ENCODE assay signal across 13 cellular contexts in genomic region chr9:120152295-120152694, GRCh38.
DNase-seq lines count a peak whose midpoint lies in the region; TF ChIP-seq lines count a peak whose summit lies in the region.
"Had no signal": no experiment of that assay in that cellular context is flagged by ENCODE, and none has a peak within 500 bp of the region (broad histone marks: within the 10 kb centered on the region; RNA-seq: fewer than 3 reads in every experiment).

No MANE protein-coding gene starts in this region.

- no peaks in the 10 kb centered on the region for H3K9me3 ChIP-seq in SJCRH30 (replicated peaks)
- H3K9me3 ChIP-seq: transverse colon had no signal

- peaks cover 12% of the 10 kb centered on the region; the same call in 1 of the 2 replicates for H3K27me3 ChIP-seq in SJCRH30
- H3K27me3 ChIP-seq: transverse colon had no signal

- H3K36me3 ChIP-seq in SJCRH30, result no peaks in the 10 kb centered on the region
- H3K36me3 ChIP-seq: transverse colon had no signal

- DNase-seq in A172 (ENCODE audit: low spot score) (peak; percentile 5), NCI-H128 (lab: John Stamatoyannopoulos, UW; ENCODE audit: unreplicated experiment) (peak; percentile 74), SJCRH30 (peak; percentile 28 to 32), iPS DF 19.7 (ENCODE audit: low read depth, low spot score) (peak; percentile 60), T1000 (lab: John Stamatoyannopoulos, UW) (no peak), GM20000 (ENCODE audit: low spot score) (no peak), NCI-H510A treated with DMSO at 0.1 percent for 48 hours (lab: John Stamatoyannopoulos, UW) (no peak), RKO (ENCODE audit: low spot score) (no peak)
- DNase-seq: activated naive CD4-positive, alpha-beta T cell treated with anti-CD3 and anti-CD28 coated beads, Interleukin-2, amount 50 U/mL, for 16 hours; naive thymus-derived CD8-positive, alpha-beta T cell; PC-9; transverse colon had no signal

- H3K27ac ChIP-seq in SJCRH30, result no peak overlapping the region
- H3K27ac ChIP-seq: PC-9, skin epidermis, transverse colon had no signal

- no peaks in the 10 kb centered on the region for H3K4me1 ChIP-seq in SJCRH30
- H3K4me1 ChIP-seq: transverse colon had no signal

- H3K4me3 ChIP-seq in SJCRH30, result no peak overlapping the region
- H3K4me3 ChIP-seq: PC-9, skin epidermis, transverse colon had no signal

- TF ChIP-seq CTCF in GM20000 (IDR thresholded peaks at IDR 0.05; ENCODE audit: extremely low read depth, missing control alignments), result no peak

Comparison
In these comparisons a context has a peak if more than half of its experiments do, and no peak if none do; other contexts are left out.
1. DNase-seq: peak in A172 (single experiment), NCI-H128 (single experiment), SJCRH30 (2 of 2) and iPS DF 19.7 (single experiment); none in T1000 (single experiment), GM20000 (single experiment), NCI-H510A treated with DMSO at 0.1 percent for 48 hours (single experiment) and RKO (single experiment).